In the genomic region with DNA sequence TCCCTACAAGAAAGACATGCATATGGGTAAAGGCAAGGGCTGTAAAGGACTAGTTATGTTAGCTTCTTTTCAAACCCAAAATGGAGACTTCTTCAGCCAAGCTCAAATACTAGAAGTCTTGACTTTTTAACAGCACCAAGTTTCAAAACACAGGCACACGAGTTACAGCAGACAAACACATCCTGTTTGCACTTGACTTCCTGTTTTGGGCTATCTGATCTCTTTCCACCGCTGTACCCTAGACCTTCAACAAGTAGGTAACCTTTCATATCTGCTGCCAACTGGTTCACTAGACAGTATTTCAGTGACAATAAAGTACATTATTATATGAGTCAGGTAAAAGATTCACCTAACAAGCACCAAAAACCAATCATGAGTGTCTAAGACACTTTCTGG, we compare ENCODE assay signal across 9 cellular contexts. TPM values are rescaled to one million over a fixed set of nuclear protein-coding genes. Genes with fewer than 3 reads are reported as not detected.
A peak's percentile ranks its signal among the peaks of the same experiment; 100 is the strongest.
DNase-seq lines count a peak whose midpoint lies in the region; ATAC-seq and TF ChIP-seq lines count a peak whose summit lies in the region.
"Had no signal": no experiment of that assay in that cellular context is flagged by ENCODE, and none has a peak within 500 bp of the region (broad histone marks: within the 10 kb centered on the region; RNA-seq: fewer than 3 reads in every experiment).

No MANE protein-coding gene starts in this region.

- peaks cover 2% of the 10 kb centered on the region for H3K36me3 Mint-ChIP-seq in osteocyte (ENCODE audit: unreplicated experiment)

- no peaks in the 10 kb centered on the region for H3K9me3 Mint-ChIP-seq in osteocyte (ENCODE audit: unreplicated experiment)

- H3K9me3 ChIP-seq in KOPT-K1 (ENCODE audit: insufficient read depth, low read length, poor library complexity, severe bottlenecking) = no peaks in the 10 kb centered on the region
- H3K9me3 ChIP-seq in ascending aorta = no peaks in the 10 kb centered on the region
- H3K9me3 ChIP-seq: thoracic aorta had no signal

- no peak overlapping the region for H3K4me3 Mint-ChIP-seq in osteocyte (ENCODE audit: unreplicated experiment)

- H3K27ac ChIP-seq in KOPT-K1 (ENCODE audit: low read depth, low read length, poor library complexity, severe bottlenecking) = peak overlapping the region; percentile 58
- H3K27ac ChIP-seq in ascending aorta = peak overlapping the region; percentile 27 to 52

- DNase-seq in CD1c-positive myeloid dendritic cell (ENCODE audit: extremely low spot score) (peak; percentile 75), ascending aorta (ENCODE audit: low spot score in 2 of 2) (no peak), midbrain (lab: John Stamatoyannopoulos, UW) (peak; percentile 32), inferior parietal cortex (ENCODE audit: extremely low spot score) (no peak), osteocyte (ENCODE audit: extremely low spot score, unreplicated experiment) (no peak), NCI-H146 treated with DMSO at 0.1 percent for 48 hours (lab: John Stamatoyannopoulos, UW; ENCODE audit: unreplicated experiment) (no peak)

- no peaks in the 10 kb centered on the region for H3K27me3 Mint-ChIP-seq in osteocyte (ENCODE audit: unreplicated experiment)

- no peak for TF ChIP-seq CTCF in ascending aorta (IDR thresholded peaks at IDR 0.05)
- no peak for TF ChIP-seq CTCF in osteocyte (IDR thresholded peaks at IDR 0.05)

- no peaks in the 10 kb centered on the region for H3K36me3 ChIP-seq in KOPT-K1 (ENCODE audit: insufficient read depth, low read length)
- H3K36me3 ChIP-seq in ascending aorta = no peaks in the 10 kb centered on the region
- H3K36me3 ChIP-seq: thoracic aorta had no signal

- H3K4me1 ChIP-seq in ascending aorta = no peaks in the 10 kb centered on the region

- peaks cover 27% of the 10 kb centered on the region for H3K4me1 Mint-ChIP-seq in osteocyte (ENCODE audit: unreplicated experiment)

- H3K27me3 ChIP-seq in ascending aorta = no peaks in the 10 kb centered on the region

- ATAC-seq in GM19351 (IDR thresholded peaks at IDR 0.05; ENCODE audit: unreplicated experiment) = peak; percentile 68

- no peak overlapping the region for H3K27ac Mint-ChIP-seq in osteocyte (ENCODE audit: unreplicated experiment)

- intact Hi-C loops in ascending aorta (cut with DNase I) = no loop called here

- no peak overlapping the region for H3K4me3 ChIP-seq in ascending aorta
- H3K4me3 ChIP-seq: thoracic aorta had no signal

RNA-seq across cellular contexts. Expression of gene RFFL, which starts 12.3 kb away (rescaled TPM):
- total RNA-seq in ascending aorta (20.0 TPM), osteocyte (19.3 and 22.9 TPM in 2 replicates)

Comparison
In these comparisons a context has a peak if more than half of its experiments do, and no peak if none do; other contexts are left out.
1. DNase-seq: peak in CD1c-positive myeloid dendritic cell (single experiment) and midbrain (single experiment); none in ascending aorta (0 of 2), inferior parietal cortex (single experiment), osteocyte (single experiment) and NCI-H146 treated with DMSO at 0.1 percent for 48 hours (single experiment).